ENCODE assay signal across 8 cellular contexts in genomic region chr7:28180031-28180363, GRCh38. TPM values are rescaled to one million over a fixed set of nuclear protein-coding genes. Genes with fewer than 3 reads are reported as not detected.
A peak's percentile ranks its signal among the peaks of the same experiment; 100 is the strongest.
DNase-seq lines count a peak whose midpoint lies in the region; ATAC-seq and TF ChIP-seq lines count a peak whose summit lies in the region.

No MANE protein-coding gene starts in this region.

- CTCF ChIA-PET in AG04450 (lab: Charles Lee) (interaction anchor here (0.6 kb wide), 2 partner anchors 37 to 45 kb away, joined by 3 read pairs; no protein-coding TSS in a partner anchor), mammary epithelial cell (lab: Charles Lee; ENCODE audit: low non-redundant PET) (no interaction called here)

- BruUV-seq in mammary epithelial cell (replicated peaks; lab: Mats Ljungman, UMichigan): no TSS peak

- no CpG with 5 or more reads among the region's 55 CpGs for WGBS in mammary epithelial cell (ENCODE audit: low coverage, missing lambda C conversion rate)

- H3K4me3 ChIP-seq in AG04450 (ENCODE audit: low read depth, low read length): peak overlapping the region; percentile 77
- peak overlapping the region in 2 of 3 experiments; percentile 78 to 93 for H3K4me3 ChIP-seq in mammary epithelial cell (replicated peaks in 1 of 3; ENCODE audit: insufficient read depth in 1 of 3, low read depth in 2 of 3, low read length in 3 of 3)
- peak overlapping the region; percentile 27 for H3K4me3 ChIP-seq in mucosa of descending colon

- H3K9me3 ChIP-seq in AG04450 (ENCODE audit: control insufficient read depth, insufficient read depth, low read length) (no peaks in the 10 kb centered on the region), mammary epithelial cell (replicated peaks; ENCODE audit: insufficient read depth, low read length) (no peaks in the 10 kb centered on the region), mucosa of descending colon (no peaks in the 10 kb centered on the region)

- DNase-seq in AG04450 (ENCODE audit: low read depth, low spot score): no peak
- DNase-seq in mammary epithelial cell: no peak
- DNase-seq in mucosa of descending colon: no peak
- DNase-seq in KG1 (lab: John Stamatoyannopoulos, UW): no peak
- no peak for DNase-seq in ACHN

- H3K27ac ChIP-seq in AG04450 (ENCODE audit: low read depth, low read length) (no peak overlapping the region), mammary epithelial cell (ENCODE audit: insufficient read depth, low read depth, low read length) (no peak overlapping the region)

- no peak for TF ChIP-seq CTCF in AG04450 (IDR thresholded peaks at IDR 0.05; ENCODE audit: low read depth, low read length)
- TF ChIP-seq CTCF in mammary epithelial cell (conservative IDR thresholded peaks at IDR 0.05 in 1 of 2, IDR thresholded peaks at IDR 0.05 in 1 of 2; ENCODE audit: extremely low read depth in 1 of 2, insufficient read depth in 1 of 2, low read depth in 1 of 2, low read length in 2 of 2): no peak
- TF ChIP-seq CTCF in mucosa of descending colon (IDR thresholded peaks at IDR 0.05): no peak

- peaks cover 39% of the 10 kb centered on the region for H3K79me2 ChIP-seq in mammary epithelial cell (ENCODE audit: insufficient read depth, low read length)

- peak overlapping the region; percentile 64 for H3K4me2 ChIP-seq in mammary epithelial cell (ENCODE audit: insufficient read depth, low read depth, low read length)

- peak; percentile 3 for ATAC-seq in HG02678 (IDR thresholded peaks at IDR 0.05; ENCODE audit: unreplicated experiment)
- no peak for ATAC-seq in mucosa of descending colon
- no peak for ATAC-seq in HG03025 (IDR thresholded peaks at IDR 0.05; ENCODE audit: low FRiP score, unreplicated experiment)
- no peak for ATAC-seq in HG02571 (IDR thresholded peaks at IDR 0.05; ENCODE audit: unreplicated experiment)

- H4K20me1 ChIP-seq in mammary epithelial cell (ENCODE audit: insufficient read depth, low read length): no peaks in the 10 kb centered on the region

- in situ Hi-C loops in mammary epithelial cell (cut with MboI; ENCODE audit: low sequenced_read_pairs in 2 of 2): no loop called here
- in situ Hi-C loops in ACHN (cut with HindIII; ENCODE audit: low pct_ligation_motif_present, low pct_unique_long_range_greater_than_20kb, low sequenced_read_pairs): no loop called here

- intact Hi-C loops in mammary epithelial cell (cut with micrococcal nuclease): no loop called here
- intact Hi-C loops in mucosa of descending colon (cut with DNase I, micrococcal nuclease): no loop called here

- no peaks in the 10 kb centered on the region for H3K36me3 ChIP-seq in mammary epithelial cell (ENCODE audit: insufficient read depth, low read length)
- H3K36me3 ChIP-seq in mucosa of descending colon (ENCODE audit: low read depth): no peaks in the 10 kb centered on the region

- POLR2A ChIA-PET in AG04450 (lab: Yijun Ruan, JAX): interaction anchor here (1.1 kb wide), 1 partner anchor 13 kb away, joined by 3 read pairs; no protein-coding TSS in a partner anchor

- H3K27me3 ChIP-seq in AG04450 (ENCODE audit: control insufficient read depth, insufficient read depth, low read length) (no peaks in the 10 kb centered on the region), mammary epithelial cell (ENCODE audit: insufficient read depth, low read length) (no peaks in the 10 kb centered on the region)

- dilution Hi-C loops in mammary epithelial cell (cut with HindIII; ENCODE audit: low sequenced_read_pairs): no loop called here

- H2AFZ ChIP-seq in mammary epithelial cell (ENCODE audit: low read depth, low read length): peak overlapping the region; percentile 92

- no peak overlapping the region for H3K9ac ChIP-seq in mammary epithelial cell (ENCODE audit: insufficient read depth, low read length)

- H3K4me1 ChIP-seq in mammary epithelial cell (ENCODE audit: insufficient read depth, low read length): peaks cover 33% of the 10 kb centered on the region
- peaks cover 4% of the 10 kb centered on the region for H3K4me1 ChIP-seq in mucosa of descending colon (ENCODE audit: low read depth)

RNA-seq across cellular contexts. Expression of gene JAZF1, which starts 0.6 kb away (rescaled TPM):
- polyA plus RNA-seq in AG04450 (2011; rRNA removed): 18.0 and 20.8 TPM in 2 replicates
- polyA minus RNA-seq in AG04450 (2011; rRNA and poly(A)+ RNA removed): 16.9 and 20.9 TPM in 2 replicates
- total RNA-seq in mammary epithelial cell: 10 to 100 TPM in 1 of 2 donors, 1 to 10 TPM in 1; 6.5 to 12.3 TPM
- polyA plus RNA-seq in mammary epithelial cell: 2.4 TPM
- polyA minus RNA-seq in mammary epithelial cell: 0.83 TPM
- 10 to 100 TPM in 1 of 3 donors, 1 to 10 TPM in 2; 4.9 to 68.4 (median 6.4) TPM for total RNA-seq in mucosa of descending colon

Comparison
In these comparisons a context has a peak if more than half of its experiments do, and no peak if none do; other contexts are left out.
1. H3K4me3 ChIP-seq: peak in every context shown above with its lines; median percentile 86 in mammary epithelial cell; 77 in AG04450; 27 in mucosa of descending colon.